ENCODE assay signal across 1 cellular context in the genomic region with DNA sequence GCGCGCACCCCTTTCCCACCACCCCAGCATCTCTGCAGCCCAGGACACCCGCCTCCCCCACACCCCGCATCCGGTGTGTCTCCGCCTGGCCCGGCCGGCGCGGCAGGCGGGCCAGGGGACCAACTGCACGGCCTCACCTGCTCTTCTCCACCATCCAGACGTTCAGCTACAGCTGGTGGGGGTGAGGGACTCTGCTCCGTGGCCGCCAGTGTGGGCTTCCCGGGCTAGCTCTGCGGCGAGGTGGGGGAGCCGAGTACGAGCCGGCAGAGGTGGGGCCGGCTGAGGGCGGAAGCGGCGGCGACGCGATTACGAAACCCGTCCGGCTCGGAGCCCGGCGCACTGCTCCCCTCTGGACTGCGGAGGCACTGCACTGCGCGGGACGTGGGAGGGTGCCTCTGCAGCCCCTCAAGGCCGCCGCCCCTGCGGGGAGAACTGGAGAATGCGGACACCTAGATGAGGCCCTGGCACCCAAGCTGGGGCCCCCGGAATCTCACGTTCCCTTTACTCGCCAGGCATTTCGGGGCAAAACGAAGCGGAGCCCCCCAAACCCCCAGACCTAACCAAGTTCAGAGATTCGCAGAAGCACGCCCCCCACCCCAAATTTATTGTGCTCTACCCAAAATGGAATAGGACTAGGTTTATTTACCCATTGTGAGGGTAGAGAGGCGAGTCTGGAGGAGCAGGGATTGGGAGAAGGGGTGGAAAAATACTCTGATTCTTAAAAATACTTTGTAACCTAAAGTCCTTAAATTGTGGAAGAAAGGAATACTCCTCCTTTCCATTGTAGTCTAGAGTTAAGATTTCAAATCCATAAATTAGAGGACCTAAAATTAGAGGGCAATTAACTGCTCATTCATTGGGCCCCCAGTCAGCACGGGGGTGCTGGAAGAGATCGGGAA.
A peak's percentile ranks its signal among the peaks of the same experiment; 100 is the strongest.
TF ChIP-seq lines count a peak whose summit lies in the region.

A gene with protein sequence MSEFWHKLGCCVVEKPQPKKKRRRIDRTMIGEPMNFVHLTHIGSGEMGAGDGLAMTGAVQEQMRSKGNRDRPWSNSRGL (minus strand): TSS at position 281 of the 899 bp plus-strand sequence. CDS start 3,892 bp downstream, outside the sequence.

TF ChIP-seq in WTC11, 78 proteins besides CTCF, POLR2A, EP300 and RAD21 (continued from another document):
- TF ChIP-seq, protein P1, sequence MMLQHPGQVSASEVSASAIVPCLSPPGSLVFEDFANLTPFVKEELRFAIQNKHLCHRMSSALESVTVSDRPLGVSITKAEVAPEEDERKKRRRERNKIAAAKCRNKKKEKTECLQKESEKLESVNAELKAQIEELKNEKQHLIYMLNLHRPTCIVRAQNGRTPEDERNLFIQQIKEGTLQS (CRISPR knock-in tag; conservative IDR thresholded peaks at IDR 0.05): no peak
- peak; percentile 32; the same call in 1 of the 2 replicates for TF ChIP-seq MYBL2 (CRISPR knock-in tag; IDR thresholded peaks at IDR 0.05)
- TF ChIP-seq, protein P2, sequence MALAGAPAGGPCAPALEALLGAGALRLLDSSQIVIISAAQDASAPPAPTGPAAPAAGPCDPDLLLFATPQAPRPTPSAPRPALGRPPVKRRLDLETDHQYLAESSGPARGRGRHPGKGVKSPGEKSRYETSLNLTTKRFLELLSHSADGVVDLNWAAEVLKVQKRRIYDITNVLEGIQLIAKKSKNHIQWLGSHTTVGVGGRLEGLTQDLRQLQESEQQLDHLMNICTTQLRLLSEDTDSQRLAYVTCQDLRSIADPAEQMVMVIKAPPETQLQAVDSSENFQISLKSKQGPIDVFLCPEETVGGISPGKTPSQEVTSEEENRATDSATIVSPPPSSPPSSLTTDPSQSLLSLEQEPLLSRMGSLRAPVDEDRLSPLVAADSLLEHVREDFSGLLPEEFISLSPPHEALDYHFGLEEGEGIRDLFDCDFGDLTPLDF (CRISPR knock-in tag; IDR thresholded peaks at IDR 0.05): no peak
- TF ChIP-seq, protein P3, sequence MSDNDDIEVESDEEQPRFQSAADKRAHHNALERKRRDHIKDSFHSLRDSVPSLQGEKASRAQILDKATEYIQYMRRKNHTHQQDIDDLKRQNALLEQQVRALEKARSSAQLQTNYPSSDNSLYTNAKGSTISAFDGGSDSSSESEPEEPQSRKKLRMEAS (CRISPR knock-in tag; IDR thresholded peaks at IDR 0.05): peak; percentile 65
- TF ChIP-seq GABPB1 (CRISPR knock-in tag; IDR thresholded peaks at IDR 0.05): peak; percentile 83
- TF ChIP-seq, protein P4, sequence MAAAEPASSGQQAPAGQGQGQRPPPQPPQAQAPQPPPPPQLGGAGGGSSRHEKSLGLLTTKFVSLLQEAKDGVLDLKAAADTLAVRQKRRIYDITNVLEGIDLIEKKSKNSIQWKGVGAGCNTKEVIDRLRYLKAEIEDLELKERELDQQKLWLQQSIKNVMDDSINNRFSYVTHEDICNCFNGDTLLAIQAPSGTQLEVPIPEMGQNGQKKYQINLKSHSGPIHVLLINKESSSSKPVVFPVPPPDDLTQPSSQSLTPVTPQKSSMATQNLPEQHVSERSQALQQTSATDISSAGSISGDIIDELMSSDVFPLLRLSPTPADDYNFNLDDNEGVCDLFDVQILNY (CRISPR knock-in tag; IDR thresholded peaks at IDR 0.05): peak; percentile 82
- TF ChIP-seq ZNF317 (CRISPR knock-in tag; IDR thresholded peaks at IDR 0.05; ENCODE audit: borderline replicate concordance, low read depth): peak; percentile 43; the same call in 1 of the 2 replicates
- TF ChIP-seq, protein P5, sequence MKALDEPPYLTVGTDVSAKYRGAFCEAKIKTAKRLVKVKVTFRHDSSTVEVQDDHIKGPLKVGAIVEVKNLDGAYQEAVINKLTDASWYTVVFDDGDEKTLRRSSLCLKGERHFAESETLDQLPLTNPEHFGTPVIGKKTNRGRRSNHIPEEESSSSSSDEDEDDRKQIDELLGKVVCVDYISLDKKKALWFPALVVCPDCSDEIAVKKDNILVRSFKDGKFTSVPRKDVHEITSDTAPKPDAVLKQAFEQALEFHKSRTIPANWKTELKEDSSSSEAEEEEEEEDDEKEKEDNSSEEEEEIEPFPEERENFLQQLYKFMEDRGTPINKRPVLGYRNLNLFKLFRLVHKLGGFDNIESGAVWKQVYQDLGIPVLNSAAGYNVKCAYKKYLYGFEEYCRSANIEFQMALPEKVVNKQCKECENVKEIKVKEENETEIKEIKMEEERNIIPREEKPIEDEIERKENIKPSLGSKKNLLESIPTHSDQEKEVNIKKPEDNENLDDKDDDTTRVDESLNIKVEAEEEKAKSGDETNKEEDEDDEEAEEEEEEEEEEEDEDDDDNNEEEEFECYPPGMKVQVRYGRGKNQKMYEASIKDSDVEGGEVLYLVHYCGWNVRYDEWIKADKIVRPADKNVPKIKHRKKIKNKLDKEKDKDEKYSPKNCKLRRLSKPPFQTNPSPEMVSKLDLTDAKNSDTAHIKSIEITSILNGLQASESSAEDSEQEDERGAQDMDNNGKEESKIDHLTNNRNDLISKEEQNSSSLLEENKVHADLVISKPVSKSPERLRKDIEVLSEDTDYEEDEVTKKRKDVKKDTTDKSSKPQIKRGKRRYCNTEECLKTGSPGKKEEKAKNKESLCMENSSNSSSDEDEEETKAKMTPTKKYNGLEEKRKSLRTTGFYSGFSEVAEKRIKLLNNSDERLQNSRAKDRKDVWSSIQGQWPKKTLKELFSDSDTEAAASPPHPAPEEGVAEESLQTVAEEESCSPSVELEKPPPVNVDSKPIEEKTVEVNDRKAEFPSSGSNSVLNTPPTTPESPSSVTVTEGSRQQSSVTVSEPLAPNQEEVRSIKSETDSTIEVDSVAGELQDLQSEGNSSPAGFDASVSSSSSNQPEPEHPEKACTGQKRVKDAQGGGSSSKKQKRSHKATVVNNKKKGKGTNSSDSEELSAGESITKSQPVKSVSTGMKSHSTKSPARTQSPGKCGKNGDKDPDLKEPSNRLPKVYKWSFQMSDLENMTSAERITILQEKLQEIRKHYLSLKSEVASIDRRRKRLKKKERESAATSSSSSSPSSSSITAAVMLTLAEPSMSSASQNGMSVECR (CRISPR knock-in tag; IDR thresholded peaks at IDR 0.05; ENCODE audit: borderline replicate concordance): peak; percentile 47; the same call in 1 of the 2 replicates
